In the genomic region with DNA sequence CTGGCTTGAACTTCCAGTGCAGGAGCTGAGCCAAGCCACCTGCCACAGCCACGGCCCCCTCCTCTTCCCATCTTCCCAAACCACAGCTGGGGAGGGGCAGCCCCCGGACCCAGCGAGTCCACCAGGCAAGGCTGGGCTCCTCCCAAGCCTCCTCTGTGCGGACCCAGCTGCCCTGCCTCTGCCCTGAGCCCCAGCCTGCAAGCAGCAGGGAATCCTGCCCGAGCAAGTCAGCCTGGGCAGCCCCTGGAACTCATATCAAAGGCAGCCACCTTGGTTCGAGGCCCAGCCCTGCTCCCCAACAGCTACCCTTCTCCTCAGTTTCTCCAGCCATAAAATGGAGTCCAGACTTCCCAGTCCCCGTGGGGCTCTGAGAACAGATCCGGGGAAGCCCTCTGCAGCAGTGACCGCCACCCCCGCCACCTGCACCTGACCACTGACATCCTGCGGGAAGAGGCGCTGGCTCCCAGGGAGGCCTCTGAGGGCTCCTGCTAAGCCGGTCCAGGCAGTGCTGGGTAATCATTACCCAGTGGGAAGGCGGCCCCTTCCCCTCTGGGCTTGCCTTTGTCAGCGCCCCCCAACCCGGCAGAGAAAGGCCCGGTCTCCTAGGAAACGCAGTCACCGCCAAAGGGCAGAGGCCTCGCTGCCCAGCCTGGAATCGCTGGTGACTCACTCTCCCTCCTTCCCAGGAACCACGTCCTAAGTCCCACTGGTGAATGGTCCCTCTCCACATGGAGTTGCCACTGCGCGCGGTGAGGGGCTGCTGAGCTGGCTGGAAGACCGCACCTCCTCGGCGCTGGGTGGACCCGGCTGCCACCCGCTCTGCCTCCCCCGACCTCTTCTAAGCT, we compare ENCODE assay signal across 2 cellular contexts.
TF ChIP-seq lines count a peak whose summit lies in the region.

No MANE protein-coding gene starts in this region.

TF ChIP-seq in A549, 52 proteins besides CTCF, POLR2A, EP300 and RAD21 (continued from another document):
- TF ChIP-seq, protein P1, sequence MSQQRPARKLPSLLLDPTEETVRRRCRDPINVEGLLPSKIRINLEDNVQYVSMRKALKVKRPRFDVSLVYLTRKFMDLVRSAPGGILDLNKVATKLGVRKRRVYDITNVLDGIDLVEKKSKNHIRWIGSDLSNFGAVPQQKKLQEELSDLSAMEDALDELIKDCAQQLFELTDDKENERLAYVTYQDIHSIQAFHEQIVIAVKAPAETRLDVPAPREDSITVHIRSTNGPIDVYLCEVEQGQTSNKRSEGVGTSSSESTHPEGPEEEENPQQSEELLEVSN (IDR thresholded peaks at IDR 0.05; ENCODE audit: borderline replicate concordance, low read depth): 0 out of 2 replicates have a peak, but pooled peaks have one; percentile 36
- no peak for TF ChIP-seq CEBPB (IDR thresholded peaks at IDR 0.05)
- no peak for TF ChIP-seq FOSL2 (IDR thresholded peaks at IDR 0.05)
- peak; percentile 78 for TF ChIP-seq FOSL2 (CRISPR knock-in tag; IDR thresholded peaks at IDR 0.05)
- TF ChIP-seq RARB (CRISPR knock-in tag; IDR thresholded peaks at IDR 0.05): no peak

TF ChIP-seq in WTC11, 78 proteins besides CTCF, POLR2A, EP300 and RAD21 (continued from another document):
- TF ChIP-seq, protein P2, sequence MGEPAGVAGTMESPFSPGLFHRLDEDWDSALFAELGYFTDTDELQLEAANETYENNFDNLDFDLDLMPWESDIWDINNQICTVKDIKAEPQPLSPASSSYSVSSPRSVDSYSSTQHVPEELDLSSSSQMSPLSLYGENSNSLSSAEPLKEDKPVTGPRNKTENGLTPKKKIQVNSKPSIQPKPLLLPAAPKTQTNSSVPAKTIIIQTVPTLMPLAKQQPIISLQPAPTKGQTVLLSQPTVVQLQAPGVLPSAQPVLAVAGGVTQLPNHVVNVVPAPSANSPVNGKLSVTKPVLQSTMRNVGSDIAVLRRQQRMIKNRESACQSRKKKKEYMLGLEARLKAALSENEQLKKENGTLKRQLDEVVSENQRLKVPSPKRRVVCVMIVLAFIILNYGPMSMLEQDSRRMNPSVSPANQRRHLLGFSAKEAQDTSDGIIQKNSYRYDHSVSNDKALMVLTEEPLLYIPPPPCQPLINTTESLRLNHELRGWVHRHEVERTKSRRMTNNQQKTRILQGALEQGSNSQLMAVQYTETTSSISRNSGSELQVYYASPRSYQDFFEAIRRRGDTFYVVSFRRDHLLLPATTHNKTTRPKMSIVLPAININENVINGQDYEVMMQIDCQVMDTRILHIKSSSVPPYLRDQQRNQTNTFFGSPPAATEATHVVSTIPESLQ (CRISPR knock-in tag; IDR thresholded peaks at IDR 0.05): no peak
- TF ChIP-seq ZBTB21 (CRISPR knock-in tag; IDR thresholded peaks at IDR 0.05; ENCODE audit: borderline replicate concordance) (peak; percentile 25; the same call in 1 of the 2 replicates), ARID4B (CRISPR knock-in tag; IDR thresholded peaks at IDR 0.05; ENCODE audit: borderline replicate concordance) (peak; percentile 6; the same call in 1 of the 2 replicates), ZNF423 (CRISPR knock-in tag; IDR thresholded peaks at IDR 0.05) (peak; percentile 84)
